8 cellular contexts compared by ENCODE assay signal in genomic region chr6:24524801-24525200, GRCh38.
DNase-seq lines count a peak whose midpoint lies in the region; ATAC-seq and TF ChIP-seq lines count a peak whose summit lies in the region.

No MANE protein-coding gene starts in this region.

- H3K27ac Mint-ChIP-seq in stimulated activated effector memory CD8-positive, alpha-beta T cell treated with anti-CD3 and anti-CD28 coated beads, Interleukin-12 subunit alpha, Interleukin-12 subunit beta, amount 100 ng/mL, for 72 hours, result no peak overlapping the region

- no peak overlapping the region for H3K4me3 ChIP-seq in HEK293 (ENCODE audit: low read depth, low read length)

- peaks cover 5% of the 10 kb centered on the region for H3K36me3 Mint-ChIP-seq in stimulated activated effector memory CD8-positive, alpha-beta T cell treated with anti-CD3 and anti-CD28 coated beads, Interleukin-12 subunit alpha, Interleukin-12 subunit beta, amount 100 ng/mL, for 72 hours

- CTCF ChIA-PET in HEK293 (lab: Yijun Ruan, JAX), result interaction anchor here (0.5 to 3.7 kb wide), 14 partner anchors 13 to 1221 kb away, joined by 3 to 32 read pairs (median 6); partner anchors contain the start of gene ALDH5A1

- DNase-seq in DMS153 (lab: John Stamatoyannopoulos, UW) (peak; percentile 46), NCI-H748 treated with DMSO at 0.1 percent for 48 hours (lab: John Stamatoyannopoulos, UW) (peak; percentile 37), erythroblast (lab: John Stamatoyannopoulos, UW) (peak; percentile 53 to 55)
- peak in 1 of 2 donors; percentile 48 for DNase-seq in stimulated activated effector memory CD8-positive, alpha-beta T cell treated with anti-CD3 and anti-CD28 coated beads, Interleukin-12 subunit alpha, Interleukin-12 subunit beta, amount 100 ng/mL, for 72 hours (ENCODE audit: low spot score in 2 of 2)

- no peak overlapping the region for H3K27ac ChIP-seq in HEK293 (ENCODE audit: extremely low read depth, low read depth, low read length)

- POLR2A ChIA-PET in HEK293 (lab: Yijun Ruan, JAX), result interaction anchor here (0.7 kb wide), 1 partner anchor 88 kb away, joined by 4 read pairs; no protein-coding TSS in a partner anchor

- H3K36me3 ChIP-seq in HEK293 (ENCODE audit: control insufficient read depth in 2 of 2, insufficient read depth in 1 of 2, low read length in 2 of 2), result peaks cover 0 to 7% of the 10 kb centered on the region in 2 experiments; a peak in 1 of 3 replicates

- TF ChIP-seq CTCF in HEK293 (tag by site-specific recombination; IDR thresholded peaks at IDR 0.05), result peak; percentile 37; the same call in 1 of the 2 replicates

- peak; percentile 8 for ATAC-seq in stimulated activated effector memory CD8-positive, alpha-beta T cell treated with anti-CD3 and anti-CD28 coated beads, Interleukin-12 subunit alpha, Interleukin-12 subunit beta, amount 100 ng/mL, for 72 hours
- ATAC-seq in GM19324 (IDR thresholded peaks at IDR 0.05; ENCODE audit: low FRiP score, unreplicated experiment), result no peak
- no peak for ATAC-seq in GM21381 (IDR thresholded peaks at IDR 0.05; ENCODE audit: unreplicated experiment)
- ATAC-seq in HG03039 (IDR thresholded peaks at IDR 0.05; ENCODE audit: unreplicated experiment), result no peak

- no peaks in the 10 kb centered on the region for H3K9me3 Mint-ChIP-seq in stimulated activated effector memory CD8-positive, alpha-beta T cell treated with anti-CD3 and anti-CD28 coated beads, Interleukin-12 subunit alpha, Interleukin-12 subunit beta, amount 100 ng/mL, for 72 hours

- no peaks in the 10 kb centered on the region for H3K4me1 ChIP-seq in HEK293 (ENCODE audit: control insufficient read depth, insufficient read depth, low read length)

- no peaks in the 10 kb centered on the region for H3K4me1 Mint-ChIP-seq in stimulated activated effector memory CD8-positive, alpha-beta T cell treated with anti-CD3 and anti-CD28 coated beads, Interleukin-12 subunit alpha, Interleukin-12 subunit beta, amount 100 ng/mL, for 72 hours

- H3K4me3 Mint-ChIP-seq in stimulated activated effector memory CD8-positive, alpha-beta T cell treated with anti-CD3 and anti-CD28 coated beads, Interleukin-12 subunit alpha, Interleukin-12 subunit beta, amount 100 ng/mL, for 72 hours, result no peak overlapping the region

- no peak for TF ChIP-seq POLR2A in erythroblast (IDR thresholded peaks at IDR 0.05; ENCODE audit: low read length)

- H3K9me3 ChIP-seq in HEK293 (ENCODE audit: control insufficient read depth, insufficient read depth, low read depth, low read length), result no peaks in the 10 kb centered on the region

TF ChIP-seq in HEK293, 187 proteins besides CTCF, POLR2A, EP300 and RAD21:
- TF ChIP-seq ZNF654 (tag by site-specific recombination; IDR thresholded peaks at IDR 0.05; ENCODE audit: low read depth) (peak; percentile 72), ZSCAN5A (tag by site-specific recombination; IDR thresholded peaks at IDR 0.05) (no peak)
